ENCODE assay signal across 8 cellular contexts in genomic region chr5:96703384-96703910, GRCh38. TPM values are rescaled to one million over a fixed set of nuclear protein-coding genes. Genes with fewer than 3 reads are reported as not detected.
DNase-seq lines count a peak whose midpoint lies in the region; ATAC-seq and TF ChIP-seq lines count a peak whose summit lies in the region.

No MANE protein-coding gene starts in this region.

- intact Hi-C loops in cardiac septum (cut with DNase I) = no loop called here
- intact Hi-C loops in OCI-LY7 (cut with micrococcal nuclease; ENCODE audit: unreplicated experiment) = no loop called here

- H3K9me2 ChIP-seq in OCI-LY7 (ENCODE audit: insufficient read depth, low read length) = no peaks in the 10 kb centered on the region

- H3K36me3 ChIP-seq in right atrium auricular region (peaks cover 1% of the 10 kb centered on the region), OCI-LY7 (ENCODE audit: insufficient read depth, low read length) (no peaks in the 10 kb centered on the region)

- H3K27me3 ChIP-seq in right atrium auricular region = no peaks in the 10 kb centered on the region

- no peak overlapping the region for H3K4me2 ChIP-seq in OCI-LY7 (ENCODE audit: low read length)

- peak; percentile 85 for ATAC-seq in HG02943 (IDR thresholded peaks at IDR 0.05; ENCODE audit: low read depth, unreplicated experiment)
- ATAC-seq in T-helper 17 cell = no peak

- CTCF ChIA-PET in OCI-LY7 (lab: Charles Lee; ENCODE audit: unreplicated experiment) = interaction anchor here (1.1 kb wide), 1 partner anchor 11 kb away, joined by 3 read pairs; no protein-coding TSS in a partner anchor

- peak overlapping the region; percentile 95 for H3K4me3 Mint-ChIP-seq in T-helper 17 cell

- H3K4me3 ChIP-seq in right atrium auricular region (peak overlapping the region; percentile 71 to 72), fibroblast of the aortic adventitia (ENCODE audit: low read depth, low read length) (peak overlapping the region; percentile 74), OCI-LY7 (ENCODE audit: low read depth, low read length, poor library complexity, severe bottlenecking) (no peak overlapping the region)

- H3K79me2 ChIP-seq in OCI-LY7 (ENCODE audit: insufficient read depth, low read depth, low read length) = no peaks in the 10 kb centered on the region

- H3K9me3 ChIP-seq in right atrium auricular region = no peaks in the 10 kb centered on the region
- no peaks in the 10 kb centered on the region for H3K9me3 ChIP-seq in T-helper 17 cell (ENCODE audit: control insufficient read depth, low read length, poor library complexity, severe bottlenecking)
- H3K9me3 ChIP-seq in OCI-LY7 (ENCODE audit: low read length) = no peaks in the 10 kb centered on the region

- no peaks in the 10 kb centered on the region for H3K36me3 Mint-ChIP-seq in T-helper 17 cell (ENCODE audit: low read depth)

- no peak overlapping the region for H2AFZ ChIP-seq in OCI-LY7 (ENCODE audit: low read length)

- no peaks in the 10 kb centered on the region for H4K20me1 ChIP-seq in OCI-LY7 (ENCODE audit: insufficient read depth, low read length)

- H3K27ac ChIP-seq in right atrium auricular region (peak overlapping the region; percentile 97 to 98), OCI-LY7 (ENCODE audit: low read depth, low read length, poor library complexity, severe bottlenecking) (no peak overlapping the region)

- H3K4me1 Mint-ChIP-seq in T-helper 17 cell = peaks cover 36% of the 10 kb centered on the region

- no TSS peak for BruUV-seq in OCI-LY7 (replicated peaks; lab: Mats Ljungman, UMichigan)

- TF ChIP-seq CTCF in right atrium auricular region (IDR thresholded peaks at IDR 0.05) (no peak), fibroblast of the aortic adventitia (IDR thresholded peaks at IDR 0.05; ENCODE audit: insufficient read depth, low read length) (no peak), OCI-LY7 (conservative IDR thresholded peaks at IDR 0.05; ENCODE audit: low read length) (no peak)

- DNase-seq in right atrium auricular region (ENCODE audit: low spot score) (no peak), cardiac septum (ENCODE audit: low spot score) (no peak), T-helper 17 cell (no peak), fibroblast of the aortic adventitia (ENCODE audit: low read depth) (peak; percentile 37), renal cortical epithelial cell (ENCODE audit: low read depth) (peak; percentile 55), OCI-LY7 (ENCODE audit: low spot score) (no peak), amygdala (lab: John Stamatoyannopoulos, UW) (no peak)

- H3K4me1 ChIP-seq in right atrium auricular region (peaks cover 0 to 56% of the 10 kb centered on the region in 2 donors), OCI-LY7 (ENCODE audit: insufficient read depth, low read length, poor library complexity, severe bottlenecking) (peaks cover 14% of the 10 kb centered on the region)

- H3K27ac Mint-ChIP-seq in T-helper 17 cell = peak overlapping the region; percentile 99

- POLR2A ChIA-PET in OCI-LY7 (lab: Charles Lee) = no interaction called here

- H3K27me3 Mint-ChIP-seq in T-helper 17 cell = no peaks in the 10 kb centered on the region

RNA-seq across cellular contexts. Expression of gene CAST, which starts 41.3 kb away (rescaled TPM):
- 100 to 1,000 TPM; 439 to 631 TPM for total RNA-seq in right atrium auricular region
- total RNA-seq in cardiac septum = 449 TPM
- 100 to 1,000 TPM; 303 TPM for total RNA-seq in T-helper 17 cell
- 388 and 398 TPM in 2 replicates for total RNA-seq in fibroblast of the aortic adventitia (ENCODE audit: low replicate concordance)
- total RNA-seq in renal cortical epithelial cell = 183 and 341 TPM in 2 replicates
- 36.6 and 40.5 TPM in 2 replicates for total RNA-seq in OCI-LY7 (2014; rRNA removed; shearing (Covaris generic))
- total RNA-seq in OCI-LY7 (2022) = 90.1 and 99.3 TPM in 2 replicates

Comparison
In these comparisons a context has a peak if more than half of its experiments do, and no peak if none do; other contexts are left out.
1. DNase-seq: peak in fibroblast of the aortic adventitia (single experiment) and renal cortical epithelial cell (single experiment); none in right atrium auricular region (single experiment), cardiac septum (single experiment), T-helper 17 cell (0 of 3), OCI-LY7 (single experiment) and amygdala (0 of 56).